17 cellular contexts compared by ENCODE assay signal in the genomic region with DNA sequence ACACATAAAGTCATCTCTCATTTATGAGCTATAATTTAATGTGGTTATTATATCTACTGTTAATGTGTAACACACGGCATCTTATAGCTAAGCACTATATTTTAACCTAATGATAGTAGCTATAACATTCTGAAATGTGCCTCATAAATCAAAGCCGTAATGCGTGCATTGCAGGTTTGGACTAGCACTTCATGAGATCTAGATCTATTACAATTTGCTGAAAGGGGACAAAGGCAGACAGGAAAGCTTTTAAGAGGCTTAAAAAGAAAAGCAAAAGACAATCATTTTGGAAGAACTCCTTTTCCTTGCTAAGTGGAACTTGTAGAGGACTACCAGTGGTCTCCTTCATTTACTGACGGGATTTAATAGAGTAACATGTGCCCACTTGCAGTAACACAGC.
"Had no signal": no experiment of that assay in that cellular context is flagged by ENCODE, and none has a peak within 500 bp of the region (broad histone marks: within the 10 kb centered on the region; RNA-seq: fewer than 3 reads in every experiment).

No MANE protein-coding gene starts in this region.

- H3K27ac ChIP-seq: epithelial cell of prostate, gastroesophageal sphincter, parathyroid adenoma, upper lobe of right lung had no signal

- H3K4me3 ChIP-seq: gastroesophageal sphincter, mucosa of descending colon, upper lobe of right lung had no signal

- H3K27me3 ChIP-seq: gastroesophageal sphincter, upper lobe of right lung had no signal

- H3K9me3 ChIP-seq: gastroesophageal sphincter, mucosa of descending colon had no signal

- H3K4me1 ChIP-seq: parathyroid adenoma, upper lobe of right lung had no signal

- ATAC-seq: activated CD8-positive, alpha-beta T cell treated with anti-CD3 and anti-CD28 coated beads, Interleukin-2, amount 10 ng/mL, durations not matched to agents 7 days and 5 days; gastroesophageal sphincter; mucosa of descending colon; right cardiac atrium; stimulated activated naive CD8-positive, alpha-beta T cell treated with anti-CD3 and anti-CD28 coated beads, Interleukin-15, Interleukin-2, amounts not matched to agents 100 U/mL and 50 U/mL, for 24 hours; upper lobe of right lung had no signal

- DNase-seq: activated CD4-positive, alpha-beta T cell treated with anti-CD3 and anti-CD28 coated beads for 1 hour; activated CD4-positive, alpha-beta T cell treated with anti-CD3 and anti-CD28 coated beads, Interleukin-2, amount 50 U/mL, for 1 hour; activated CD8-positive, alpha-beta T cell treated with anti-CD3 and anti-CD28 coated beads, Interleukin-2, amount 10 ng/mL, durations not matched to agents 7 days and 5 days; activated naive CD4-positive, alpha-beta T cell treated with Interleukin-2 at 50 U/mL for 16 hours; activated naive CD8-positive, alpha-beta T cell treated with anti-CD3 and anti-CD28 coated beads for 36 hours; cortex of kidney; head of caudate nucleus; hypothalamus; mucosa of descending colon; nephron progenitor cell; right cardiac atrium; stimulated activated CD4-positive, alpha-beta T cell treated with anti-CD3 and anti-CD28 coated beads, Interleukin-4, amount 100 ng/mL, for 4 hours; stimulated activated naive CD8-positive, alpha-beta T cell treated with anti-CD3 and anti-CD28 coated beads, Interleukin-15, Interleukin-2, amounts not matched to agents 100 U/mL and 50 U/mL, for 24 hours; upper lobe of right lung had no signal
